In genomic region chr2:181348091-181348837, GRCh38 we compare ENCODE assay signal across 12 cellular contexts.
DNase-seq lines count a peak whose midpoint lies in the region; ATAC-seq and TF ChIP-seq lines count a peak whose summit lies in the region.
"Had no signal": no experiment of that assay in that cellular context is flagged by ENCODE, and none has a peak within 500 bp of the region (broad histone marks: within the 10 kb centered on the region; RNA-seq: fewer than 3 reads in every experiment).

No MANE protein-coding gene starts in this region.

- 0 out of 3 replicates have a peak, but pooled peaks have one; percentile 27 for ATAC-seq in DND-41 (ENCODE audit: insufficient read depth, low read depth)
- peak; percentile 88 for ATAC-seq in GM19035 (IDR thresholded peaks at IDR 0.05; ENCODE audit: unreplicated experiment)
- ATAC-seq in HG02642 (IDR thresholded peaks at IDR 0.05; ENCODE audit: poor library complexity, unreplicated experiment): peak; percentile 86
- peak; percentile 84 for ATAC-seq in HG03460 (IDR thresholded peaks at IDR 0.05; ENCODE audit: unreplicated experiment)
- no peak for ATAC-seq in mucosa of descending colon
- ATAC-seq: left cardiac atrium had no signal

- H2AFZ ChIP-seq in DND-41 (ENCODE audit: low read depth, low read length): no peak overlapping the region
- H2AFZ ChIP-seq: parathyroid adenoma had no signal

- H3K27ac ChIP-seq in DND-41 (ENCODE audit: low read length): no peak overlapping the region
- no peak overlapping the region for H3K27ac ChIP-seq in effector memory CD4-positive, alpha-beta T cell (ENCODE audit: insufficient read depth, low read length, poor library complexity, severe bottlenecking)
- H3K27ac ChIP-seq: parathyroid adenoma, SJCRH30 had no signal

- H3K9me3 ChIP-seq in DND-41 (ENCODE audit: insufficient read depth, low read length, severe bottlenecking) (no peaks in the 10 kb centered on the region), mucosa of descending colon (no peaks in the 10 kb centered on the region)
- H3K9me3 ChIP-seq in effector memory CD4-positive, alpha-beta T cell (ENCODE audit: control insufficient read depth, low read length): no peaks in the 10 kb centered on the region

- intact Hi-C loops in mucosa of descending colon (cut with DNase I, micrococcal nuclease): no loop called here

- no peaks in the 10 kb centered on the region for H4K20me1 ChIP-seq in DND-41 (ENCODE audit: insufficient read depth, low read length)

- DNase-seq in DND-41: no peak
- DNase-seq in mucosa of descending colon: no peak
- DNase-seq in SHP77 treated with DMSO at 0.1 percent for 48 hours (lab: John Stamatoyannopoulos, UW): no peak
- DNase-seq in effector memory CD4-positive, alpha-beta T cell: no peak
- no peak for DNase-seq in NCI-H526 treated with DMSO at 0.1 percent for 48 hours (lab: John Stamatoyannopoulos, UW)
- DNase-seq: GDM1, left cardiac atrium, SJCRH30 had no signal

- H3K9ac ChIP-seq in DND-41 (ENCODE audit: low read depth, low read length): no peak overlapping the region
- H3K9ac ChIP-seq: parathyroid adenoma had no signal

- peaks cover 11% of the 10 kb centered on the region for H3K4me1 ChIP-seq in DND-41 (ENCODE audit: insufficient read depth, low read length)
- no peaks in the 10 kb centered on the region for H3K4me1 ChIP-seq in mucosa of descending colon (ENCODE audit: low read depth)
- H3K4me1 ChIP-seq in effector memory CD4-positive, alpha-beta T cell (ENCODE audit: control insufficient read depth, insufficient read depth, low read length, poor library complexity, severe bottlenecking): no peaks in the 10 kb centered on the region
- H3K4me1 ChIP-seq: parathyroid adenoma had no signal

- TF ChIP-seq CTCF in DND-41 (IDR thresholded peaks at IDR 0.05; ENCODE audit: borderline replicate concordance, extremely low read depth, low read length, poor library complexity, severe bottlenecking) (no peak), mucosa of descending colon (IDR thresholded peaks at IDR 0.05) (no peak)

- H3K4me3 ChIP-seq in DND-41 (ENCODE audit: low read depth in 1 of 2, low read length in 2 of 2) (no peak overlapping the region), mucosa of descending colon (no peak overlapping the region)
- H3K4me3 ChIP-seq in effector memory CD4-positive, alpha-beta T cell (ENCODE audit: insufficient read depth, low read depth, low read length, poor library complexity, severe bottlenecking): no peak overlapping the region
- H3K4me3 ChIP-seq: SJCRH30 had no signal

- H3K4me2 ChIP-seq in DND-41 (ENCODE audit: insufficient read depth, low read length): no peak overlapping the region

- H3K36me3 ChIP-seq in DND-41 (ENCODE audit: insufficient read depth, low read length): no peaks in the 10 kb centered on the region
- H3K36me3 ChIP-seq in mucosa of descending colon (ENCODE audit: low read depth): no peaks in the 10 kb centered on the region
- no peaks in the 10 kb centered on the region for H3K36me3 ChIP-seq in effector memory CD4-positive, alpha-beta T cell (ENCODE audit: control insufficient read depth, insufficient read depth, low read length)
- H3K36me3 ChIP-seq: SJCRH30 had no signal

- H3K79me2 ChIP-seq in DND-41 (ENCODE audit: insufficient read depth, low read length): no peaks in the 10 kb centered on the region
- H3K79me2 ChIP-seq: parathyroid adenoma had no signal

- H3K27me3 ChIP-seq in DND-41 (ENCODE audit: insufficient read depth, low read length, poor library complexity): no peaks in the 10 kb centered on the region
- H3K27me3 ChIP-seq in effector memory CD4-positive, alpha-beta T cell (replicated peaks; ENCODE audit: control insufficient read depth, insufficient read depth, low read length, poor library complexity, severe bottlenecking): no peaks in the 10 kb centered on the region
- H3K27me3 ChIP-seq: SJCRH30 had no signal
